18 cellular contexts compared by ENCODE assay signal in the genomic region with DNA sequence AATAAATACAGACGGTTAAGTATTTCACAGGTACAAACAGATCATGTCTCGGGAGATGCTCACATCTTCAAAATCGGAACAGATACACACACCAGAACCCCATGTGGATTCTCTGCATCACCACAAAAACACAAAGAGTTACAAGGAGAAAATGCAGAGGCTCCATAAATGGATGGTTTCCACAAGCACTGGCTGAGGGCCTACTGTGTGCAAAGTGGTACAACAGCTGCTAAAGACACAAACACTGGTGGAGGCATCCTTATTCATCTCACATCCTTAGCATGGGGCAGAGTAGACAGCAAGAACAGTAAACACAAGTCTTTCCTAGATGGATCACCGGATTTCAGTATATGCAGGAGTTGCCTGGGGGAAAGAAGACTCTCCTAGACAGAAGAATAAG.
"Had no signal": no experiment of that assay in that cellular context is flagged by ENCODE, and none has a peak within 500 bp of the region (broad histone marks: within the 10 kb centered on the region; RNA-seq: fewer than 3 reads in every experiment).

No MANE protein-coding gene starts in this region.

- H3K27me3 Mint-ChIP-seq: naive thymus-derived CD4-positive, alpha-beta T cell; progenitor cell of endocrine pancreas; stimulated activated memory B cell treated with anti-CD40 and anti-IgM and Interleukin-4, amounts not matched to agents 10 μg/mL and 1 μg/mL and 100 μg/mL, for 72 hours; stimulated activated naive CD8-positive, alpha-beta T cell treated with anti-CD3 and anti-CD28 coated beads, Interleukin-15, amount 100 ng/mL, for 72 hours had no signal

- H3K4me1 ChIP-seq: colonic mucosa, pancreas, testis had no signal

- H3K9me3 ChIP-seq: colonic mucosa, pancreas, testis, transverse colon had no signal

- H3K4me3 Mint-ChIP-seq: naive thymus-derived CD4-positive, alpha-beta T cell; neural crest cell; stimulated activated memory B cell treated with anti-CD40 and anti-IgM and Interleukin-4, amounts not matched to agents 10 μg/mL and 1 μg/mL and 100 μg/mL, for 72 hours; stimulated activated naive CD8-positive, alpha-beta T cell treated with anti-CD3 and anti-CD28 coated beads, Interleukin-15, amount 100 ng/mL, for 72 hours had no signal

- H3K4me3 ChIP-seq: colonic mucosa, dorsolateral prefrontal cortex, heart left ventricle, pancreas, testis, transverse colon had no signal

- H3K9me3 Mint-ChIP-seq: stimulated activated memory B cell treated with anti-CD40 and anti-IgM and Interleukin-4, amounts not matched to agents 10 μg/mL and 1 μg/mL and 100 μg/mL, for 72 hours; stimulated activated naive CD8-positive, alpha-beta T cell treated with anti-CD3 and anti-CD28 coated beads, Interleukin-15, amount 100 ng/mL, for 72 hours had no signal

- H3K27me3 ChIP-seq: colonic mucosa, dorsolateral prefrontal cortex, heart left ventricle, pancreas, testis, transverse colon had no signal

- H3K27ac Mint-ChIP-seq: progenitor cell of endocrine pancreas; stimulated activated memory B cell treated with anti-CD40 and anti-IgM and Interleukin-4, amounts not matched to agents 10 μg/mL and 1 μg/mL and 100 μg/mL, for 72 hours had no signal

- H3K27ac ChIP-seq: colonic mucosa, dorsolateral prefrontal cortex, pancreas, testis, transverse colon had no signal

- DNase-seq: colonic mucosa; dorsolateral prefrontal cortex; effector CD8-positive, alpha-beta T cell; foreskin melanocyte; heart left ventricle; hippocampal formation; left colon; left ventricle myocardium superior; naive thymus-derived CD4-positive, alpha-beta T cell; occipital lobe; pancreas; stimulated activated CD4-positive, alpha-beta T cell treated with anti-CD3 and anti-CD28 coated beads, Interleukin-4, amount 100 ng/mL, for 1 hour; stimulated activated naive CD8-positive, alpha-beta T cell treated with anti-CD3 and anti-CD28 coated beads, Interleukin-15, amount 100 ng/mL, for 72 hours; testis; transverse colon had no signal

- H3K36me3 ChIP-seq: colonic mucosa, pancreas, transverse colon had no signal

- ATAC-seq: heart left ventricle; left colon; left ventricle myocardium superior; naive thymus-derived CD4-positive, alpha-beta T cell; pancreas; stimulated activated memory B cell treated with anti-CD40 and anti-IgM and Interleukin-4, amounts not matched to agents 10 μg/mL and 1 μg/mL and 100 μg/mL, for 72 hours; stimulated activated naive CD8-positive, alpha-beta T cell treated with anti-CD3 and anti-CD28 coated beads, Interleukin-15, amount 100 ng/mL, for 72 hours had no signal

- FAIRE-seq: pancreas had no signal
